In the genomic region with DNA sequence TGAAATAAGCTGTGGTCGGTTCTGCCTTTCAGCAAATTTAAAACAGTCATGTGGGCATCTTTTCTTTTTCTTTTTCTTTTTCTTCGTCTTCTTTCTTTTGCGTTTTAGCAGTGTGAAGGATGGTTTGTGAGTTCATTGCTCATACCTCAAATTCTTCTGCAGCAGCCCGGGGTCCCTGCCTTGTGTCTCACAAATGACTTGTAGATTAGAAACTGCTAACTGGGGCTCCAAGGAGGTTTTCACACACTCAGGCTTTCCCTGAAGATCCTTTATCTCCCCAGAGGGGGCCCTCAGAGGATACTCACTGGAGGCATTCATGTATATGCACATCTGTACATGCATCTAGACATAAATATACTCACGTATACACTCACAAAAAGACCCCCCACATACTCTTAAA, we compare ENCODE assay signal across 20 cellular contexts. TPM values are rescaled to one million over a fixed set of nuclear protein-coding genes. Genes with fewer than 3 reads are reported as not detected.
DNase-seq lines count a peak whose midpoint lies in the region; ATAC-seq and TF ChIP-seq lines count a peak whose summit lies in the region.
"Had no signal": no experiment of that assay in that cellular context is flagged by ENCODE, and none has a peak within 500 bp of the region (broad histone marks: within the 10 kb centered on the region; RNA-seq: fewer than 3 reads in every experiment).

No MANE protein-coding gene starts in this region.

- TF ChIP-seq CTCF in endothelial cell (IDR thresholded peaks at IDR 0.05; ENCODE audit: unreplicated experiment) (no peak), neural crest cell (conservative IDR thresholded peaks at IDR 0.05) (no peak), type B pancreatic cell (conservative IDR thresholded peaks at IDR 0.05) (no peak)

- ATAC-seq in T-helper 17 cell (no peak), HG03457 (IDR thresholded peaks at IDR 0.05; ENCODE audit: unreplicated experiment) (no peak), GM19328 (IDR thresholded peaks at IDR 0.05; ENCODE audit: unreplicated experiment) (no peak)
- ATAC-seq: effector memory CD8-positive, alpha-beta T cell; Panc1; SK-N-SH treated with all-trans-retinoic acid at 6 μM for 48 hours had no signal

- H3K27ac Mint-ChIP-seq in T-helper 17 cell (no peak overlapping the region), endothelial cell (ENCODE audit: unreplicated experiment) (no peak overlapping the region), neural crest cell (ENCODE audit: unreplicated experiment) (no peak overlapping the region), type B pancreatic cell (peak overlapping the region; percentile 19)
- H3K27ac Mint-ChIP-seq: activated T-helper 1 cell treated with anti-CD3 and anti-CD28 coated beads, Interleukin-12 subunit alpha, Interleukin-12 subunit beta, Interleukin-2, Interleukin-4 antibody, amounts not matched to agents 30 ng/mL and 10 ng/mL and 1 ng/mL, durations not matched to agents 14 hours and 24 hours and 36 hours; effector memory CD8-positive, alpha-beta T cell; stimulated activated naive CD8-positive, alpha-beta T cell treated with anti-CD3 and anti-CD28 coated beads, Interleukin-15, Interleukin-2, amounts not matched to agents 100 ng/mL and 50 ng/mL, for 24 hours had no signal

- peak overlapping the region; percentile 19 for H3K4me3 Mint-ChIP-seq in T-helper 17 cell
- peak overlapping the region; percentile 78 for H3K4me3 Mint-ChIP-seq in endothelial cell (ENCODE audit: unreplicated experiment)
- peak overlapping the region; percentile 83 for H3K4me3 Mint-ChIP-seq in neural crest cell
- H3K4me3 Mint-ChIP-seq in type B pancreatic cell: peak overlapping the region; percentile 81
- H3K4me3 Mint-ChIP-seq: activated T-helper 1 cell treated with anti-CD3 and anti-CD28 coated beads, Interleukin-12 subunit alpha, Interleukin-12 subunit beta, Interleukin-2, Interleukin-4 antibody, amounts not matched to agents 30 ng/mL and 10 ng/mL and 1 ng/mL, durations not matched to agents 14 hours and 24 hours and 36 hours; central memory CD8-positive, alpha-beta T cell; effector memory CD8-positive, alpha-beta T cell; stimulated activated naive CD8-positive, alpha-beta T cell treated with anti-CD3 and anti-CD28 coated beads, Interleukin-15, Interleukin-2, amounts not matched to agents 100 ng/mL and 50 ng/mL, for 24 hours had no signal

- peaks cover 78% of the 10 kb centered on the region for H3K27me3 Mint-ChIP-seq in T-helper 17 cell
- H3K27me3 Mint-ChIP-seq in endothelial cell (ENCODE audit: unreplicated experiment): peaks cover 18% of the 10 kb centered on the region
- peaks cover 81% of the 10 kb centered on the region for H3K27me3 Mint-ChIP-seq in neural crest cell (ENCODE audit: low read depth)
- peaks cover 70% of the 10 kb centered on the region for H3K27me3 Mint-ChIP-seq in type B pancreatic cell

- no peaks in the 10 kb centered on the region for H3K9me3 ChIP-seq in T-helper 17 cell (ENCODE audit: control insufficient read depth, low read length, poor library complexity, severe bottlenecking)
- H3K9me3 ChIP-seq: BLaER1 had no signal

- H3K9me3 Mint-ChIP-seq in endothelial cell (ENCODE audit: unreplicated experiment) (no peaks in the 10 kb centered on the region), neural crest cell (no peaks in the 10 kb centered on the region), type B pancreatic cell (no peaks in the 10 kb centered on the region)
- H3K9me3 Mint-ChIP-seq: activated T-helper 1 cell treated with anti-CD3 and anti-CD28 coated beads, Interleukin-12 subunit alpha, Interleukin-12 subunit beta, Interleukin-2, Interleukin-4 antibody, amounts not matched to agents 30 ng/mL and 10 ng/mL and 1 ng/mL, durations not matched to agents 14 hours and 24 hours and 36 hours; central memory CD8-positive, alpha-beta T cell; effector memory CD8-positive, alpha-beta T cell; stimulated activated naive CD8-positive, alpha-beta T cell treated with anti-CD3 and anti-CD28 coated beads, Interleukin-15, Interleukin-2, amounts not matched to agents 100 ng/mL and 50 ng/mL, for 24 hours had no signal

- DNase-seq in T-helper 17 cell (no peak), endothelial cell (ENCODE audit: low spot score) (no peak), neural crest cell (ENCODE audit: low read depth, low spot score) (no peak), type B pancreatic cell (ENCODE audit: extremely low spot score, unreplicated experiment) (no peak), DMS79 (lab: John Stamatoyannopoulos, UW) (no peak)
- DNase-seq: activated CD4-positive, CD25-positive, alpha-beta regulatory T cell treated with anti-CD3 and anti-CD28 coated beads, Interleukin-2, amount 50 U/mL, for 72 hours; effector memory CD8-positive, alpha-beta T cell; GDM1; NCI-H1436; NCI-H82; occipital lobe had no signal

- H3K4me1 Mint-ChIP-seq in T-helper 17 cell (peaks cover 4% of the 10 kb centered on the region), endothelial cell (ENCODE audit: unreplicated experiment) (peaks cover 12% of the 10 kb centered on the region), neural crest cell (peaks cover 14% of the 10 kb centered on the region), type B pancreatic cell (ENCODE audit: unreplicated experiment) (peaks cover 18% of the 10 kb centered on the region)
- H3K4me1 Mint-ChIP-seq: central memory CD8-positive, alpha-beta T cell had no signal

- H3K36me3 Mint-ChIP-seq in T-helper 17 cell (ENCODE audit: low read depth): no peaks in the 10 kb centered on the region
- H3K36me3 Mint-ChIP-seq in endothelial cell (ENCODE audit: low read depth, unreplicated experiment): peaks cover 4% of the 10 kb centered on the region
- no peaks in the 10 kb centered on the region for H3K36me3 Mint-ChIP-seq in neural crest cell (ENCODE audit: low read depth)
- H3K36me3 Mint-ChIP-seq in type B pancreatic cell: no peaks in the 10 kb centered on the region

RNA-seq across cellular contexts. Expression of a gene that starts 1.7 kb away (rescaled TPM):
- total RNA-seq in T-helper 17 cell: not detected
- total RNA-seq in endothelial cell (ENCODE audit: unreplicated experiment): not detected
- 0.14 and 0.23 TPM in 2 replicates for total RNA-seq in neural crest cell
- 4.2 and 18.9 TPM in 2 replicates for total RNA-seq in type B pancreatic cell (ENCODE audit: low replicate concordance)
- total RNA-seq: activated CD8-positive, alpha-beta memory T cell treated with anti-CD3 and anti-CD28 coated beads for 36 hours; activated T-helper 1 cell treated with anti-CD3 and anti-CD28 coated beads, Interleukin-12 subunit alpha, Interleukin-12 subunit beta, Interleukin-2, Interleukin-4 antibody, amounts not matched to agents 30 ng/mL and 10 ng/mL and 1 ng/mL, durations not matched to agents 14 hours and 24 hours and 36 hours had no signal

Comparison
In these comparisons a context has a peak if more than half of its experiments do, and no peak if none do; other contexts are left out.
1. H3K4me3 Mint-ChIP-seq: peak in every context shown above with its lines; median percentile 83 in neural crest cell; 81 in type B pancreatic cell; 78 in endothelial cell; 19 in T-helper 17 cell.